In genomic region chr21:14585122-14585521, GRCh38 we compare ENCODE assay signal across 27 cellular contexts. TPM values are rescaled to one million over a fixed set of nuclear protein-coding genes. Genes with fewer than 3 reads are reported as not detected.
DNase-seq lines count a peak whose midpoint lies in the region; ATAC-seq, FAIRE-seq and TF ChIP-seq lines count a peak whose summit lies in the region.
"Had no signal": no experiment of that assay in that cellular context is flagged by ENCODE, and none has a peak within 500 bp of the region (broad histone marks: within the 10 kb centered on the region; RNA-seq: fewer than 3 reads in every experiment).

No MANE protein-coding gene starts in this region.

- no peak for TF ChIP-seq CTCF in endodermal cell (conservative IDR thresholded peaks at IDR 0.05)

- no peaks in the 10 kb centered on the region for H3K27me3 Mint-ChIP-seq in CD4-positive, CD25-positive, alpha-beta regulatory T cell
- H3K27me3 Mint-ChIP-seq in natural killer cell treated with Interleukin-12 subunit alpha and Interleukin-12 subunit beta and Interleukin-15 and Interleukin-18, amount 100 ng/mL, for 72 hours: no peaks in the 10 kb centered on the region
- no peaks in the 10 kb centered on the region for H3K27me3 Mint-ChIP-seq in endodermal cell (ENCODE audit: insufficient read depth)
- H3K27me3 Mint-ChIP-seq: IgD-negative memory B cell had no signal

- no peaks in the 10 kb centered on the region for H3K9me3 ChIP-seq in CD4-positive, CD25-positive, alpha-beta regulatory T cell (ENCODE audit: control insufficient read depth in 2 of 2, low read length in 2 of 2)
- no peaks in the 10 kb centered on the region for H3K9me3 ChIP-seq in endodermal cell (ENCODE audit: control insufficient read depth, low read length)
- H3K9me3 ChIP-seq: Caco-2, MG63 had no signal

- 80% methylated on average over 1 of the region's 1 CpG; no CpG with 5 or more reads in 1 of the 2 experiments for WGBS in endodermal cell (ENCODE audit: insufficient coverage in 1 of 2, insufficient read length in 1 of 2), 2 experiments

- H3K4me3 Mint-ChIP-seq in CD4-positive, CD25-positive, alpha-beta regulatory T cell: no peak overlapping the region
- peak overlapping the region; percentile 28 for H3K4me3 Mint-ChIP-seq in natural killer cell treated with Interleukin-12 subunit alpha and Interleukin-12 subunit beta and Interleukin-15 and Interleukin-18, amount 100 ng/mL, for 72 hours
- no peak overlapping the region for H3K4me3 Mint-ChIP-seq in endodermal cell
- H3K4me3 Mint-ChIP-seq: IgD-negative memory B cell had no signal

- H3K9me3 Mint-ChIP-seq in CD4-positive, CD25-positive, alpha-beta regulatory T cell: peaks cover 0 to 4% (median 1%) of the 10 kb centered on the region in 7 donors
- peaks cover 7% of the 10 kb centered on the region for H3K9me3 Mint-ChIP-seq in natural killer cell treated with Interleukin-12 subunit alpha and Interleukin-12 subunit beta and Interleukin-15 and Interleukin-18, amount 100 ng/mL, for 72 hours
- peaks cover 4% of the 10 kb centered on the region for H3K9me3 Mint-ChIP-seq in endodermal cell

- no peak overlapping the region for H3K4me3 ChIP-seq in CD4-positive, CD25-positive, alpha-beta regulatory T cell (ENCODE audit: low read depth, low read length)
- H3K4me3 ChIP-seq in endodermal cell (ENCODE audit: low read length): no peak overlapping the region
- H3K4me3 ChIP-seq: GM12878, MG63, PC-9, SK-N-MC had no signal

- H3K27me3 ChIP-seq in CD4-positive, CD25-positive, alpha-beta regulatory T cell (ENCODE audit: control insufficient read depth, insufficient read depth, low read length): no peaks in the 10 kb centered on the region
- no peaks in the 10 kb centered on the region for H3K27me3 ChIP-seq in endodermal cell (ENCODE audit: control insufficient read depth, insufficient read depth, low read length, poor library complexity, severe bottlenecking)
- H3K27me3 ChIP-seq: MG63 had no signal

- H3K36me3 ChIP-seq in CD4-positive, CD25-positive, alpha-beta regulatory T cell (ENCODE audit: control insufficient read depth, insufficient read depth, low read length): no peaks in the 10 kb centered on the region
- no peaks in the 10 kb centered on the region for H3K36me3 ChIP-seq in endodermal cell (ENCODE audit: control insufficient read depth, insufficient read depth, low read length)
- H3K36me3 ChIP-seq: MG63 had no signal

- FAIRE-seq in GM19239 (lab: Jason Lieb, UNC): peak; percentile 4
- FAIRE-seq: H54 had no signal

- no peak for DNase-seq in CD4-positive, CD25-positive, alpha-beta regulatory T cell
- DNase-seq in GM19239 (ENCODE audit: insufficient read length, low spot score) (no peak), NOMO-1 treated with DMSO at 0.1 percent for 48 hours (lab: John Stamatoyannopoulos, UW; ENCODE audit: unreplicated experiment) (peak; percentile 59), endodermal cell (no peak), GOT3 (lab: John Stamatoyannopoulos, UW) (no peak)
- DNase-seq in natural killer cell treated with Interleukin-12 subunit alpha and Interleukin-12 subunit beta and Interleukin-15 and Interleukin-18, amount 100 ng/mL, for 72 hours (ENCODE audit: low spot score): no peak
- DNase-seq: Caco-2, DMS 273 treated with DMSO at 0.1 percent for 48 hours, DND-41, Kasumi-1, MG63, NCI-H1092 treated with DMSO at 0.1 percent for 48 hours, NCI-H1436 treated with DMSO at 0.1 percent for 48 hours, NCI-H1930, NCI-H226, NCI-H510A treated with DMSO at 0.1 percent for 48 hours, NCI-H748 treated with DMSO at 0.1 percent for 48 hours, PC-9, RPMI8226, SHP77 treated with DMSO at 0.1 percent for 48 hours, T-helper 2 cell had no signal

- H3K27ac Mint-ChIP-seq in CD4-positive, CD25-positive, alpha-beta regulatory T cell: peak overlapping the region in 2 of 3 donors; percentile 36 to 86
- H3K27ac Mint-ChIP-seq in natural killer cell treated with Interleukin-12 subunit alpha and Interleukin-12 subunit beta and Interleukin-15 and Interleukin-18, amount 100 ng/mL, for 72 hours: peak overlapping the region; percentile 40 to 47
- H3K27ac Mint-ChIP-seq in endodermal cell: no peak overlapping the region
- H3K27ac Mint-ChIP-seq: IgD-negative memory B cell had no signal

- ATAC-seq in CD4-positive, CD25-positive, alpha-beta regulatory T cell (ENCODE audit: low read depth in 2 of 2): no peak
- ATAC-seq in natural killer cell treated with Interleukin-12 subunit alpha and Interleukin-12 subunit beta and Interleukin-15 and Interleukin-18, amount 100 ng/mL, for 72 hours: no peak
- no peak for ATAC-seq in HG02840 (IDR thresholded peaks at IDR 0.05; ENCODE audit: low FRiP score, unreplicated experiment)
- ATAC-seq: GM12878 had no signal

- H3K4me1 Mint-ChIP-seq in CD4-positive, CD25-positive, alpha-beta regulatory T cell: peaks cover 16 to 52% (median 31%) of the 10 kb centered on the region in 4 donors
- H3K4me1 Mint-ChIP-seq in natural killer cell treated with Interleukin-12 subunit alpha and Interleukin-12 subunit beta and Interleukin-15 and Interleukin-18, amount 100 ng/mL, for 72 hours (ENCODE audit: low read depth in 2 of 2): peaks cover 22 to 34% of the 10 kb centered on the region in 2 donors
- H3K4me1 Mint-ChIP-seq in endodermal cell: no peaks in the 10 kb centered on the region

- no peak overlapping the region for H3K27ac ChIP-seq in CD4-positive, CD25-positive, alpha-beta regulatory T cell (ENCODE audit: insufficient read depth, low read length, poor library complexity, severe bottlenecking)
- no peak overlapping the region for H3K27ac ChIP-seq in endodermal cell (ENCODE audit: low read depth, low read length)
- H3K27ac ChIP-seq: C4-2B, PC-9, SK-N-MC had no signal

- no peak overlapping the region for H3K9ac ChIP-seq in endodermal cell (ENCODE audit: extremely low read depth, low read length, poor library complexity, severe bottlenecking)

- H3K4me1 ChIP-seq in CD4-positive, CD25-positive, alpha-beta regulatory T cell (ENCODE audit: control insufficient read depth, insufficient read depth, low read length, poor library complexity, severe bottlenecking): peaks cover 15% of the 10 kb centered on the region
- no peaks in the 10 kb centered on the region for H3K4me1 ChIP-seq in endodermal cell (ENCODE audit: control insufficient read depth, insufficient read depth, low read length)
- H3K4me1 ChIP-seq: Caco-2 had no signal

- no peaks in the 10 kb centered on the region for H3K36me3 Mint-ChIP-seq in CD4-positive, CD25-positive, alpha-beta regulatory T cell
- H3K36me3 Mint-ChIP-seq in natural killer cell treated with Interleukin-12 subunit alpha and Interleukin-12 subunit beta and Interleukin-15 and Interleukin-18, amount 100 ng/mL, for 72 hours: peaks cover 17% of the 10 kb centered on the region
- no peaks in the 10 kb centered on the region for H3K36me3 Mint-ChIP-seq in endodermal cell (ENCODE audit: low read depth)

RNA-seq across cellular contexts. Expression of gene SAMSN1, which starts 39.0 kb away (rescaled TPM):
- 112 TPM for total RNA-seq in CD4-positive, CD25-positive, alpha-beta regulatory T cell
- 10 to 100 TPM; 44.8 to 51.6 (median 50.5) TPM for polyA plus RNA-seq in CD4-positive, CD25-positive, alpha-beta regulatory T cell
- 100 to 1,000 TPM; 158 to 383 TPM for total RNA-seq in natural killer cell treated with Interleukin-12 subunit alpha and Interleukin-12 subunit beta and Interleukin-15 and Interleukin-18, amount 100 ng/mL, for 72 hours
- total RNA-seq in endodermal cell: 1 to 10 TPM in 1 of 2 donors, not detected in 1; 1.4 TPM
- 0.46 TPM for polyA plus RNA-seq in endodermal cell (2013, experiment 1 of 2)
- polyA plus RNA-seq in endodermal cell (2013, experiment 2 of 2): 0.37 TPM
- total RNA-seq: Caco-2 had no signal

Comparison
In these comparisons a context has a peak if more than half of its experiments do, and no peak if none do; other contexts are left out.
1. RNA of gene SAMSN1, which starts 39.0 kb away (total RNA-seq): 158 to 383 TPM in natural killer cell treated with Interleukin-12 subunit alpha and Interleukin-12 subunit beta and Interleukin-15 and Interleukin-18, amount 100 ng/mL, for 72 hours and 112 TPM in CD4-positive, CD25-positive, alpha-beta regulatory T cell (single experiment); 1.4 TPM in endodermal cell; every median in the first group is over 10 times any median in the second.